9 cellular contexts compared by ENCODE assay signal in the genomic region with DNA sequence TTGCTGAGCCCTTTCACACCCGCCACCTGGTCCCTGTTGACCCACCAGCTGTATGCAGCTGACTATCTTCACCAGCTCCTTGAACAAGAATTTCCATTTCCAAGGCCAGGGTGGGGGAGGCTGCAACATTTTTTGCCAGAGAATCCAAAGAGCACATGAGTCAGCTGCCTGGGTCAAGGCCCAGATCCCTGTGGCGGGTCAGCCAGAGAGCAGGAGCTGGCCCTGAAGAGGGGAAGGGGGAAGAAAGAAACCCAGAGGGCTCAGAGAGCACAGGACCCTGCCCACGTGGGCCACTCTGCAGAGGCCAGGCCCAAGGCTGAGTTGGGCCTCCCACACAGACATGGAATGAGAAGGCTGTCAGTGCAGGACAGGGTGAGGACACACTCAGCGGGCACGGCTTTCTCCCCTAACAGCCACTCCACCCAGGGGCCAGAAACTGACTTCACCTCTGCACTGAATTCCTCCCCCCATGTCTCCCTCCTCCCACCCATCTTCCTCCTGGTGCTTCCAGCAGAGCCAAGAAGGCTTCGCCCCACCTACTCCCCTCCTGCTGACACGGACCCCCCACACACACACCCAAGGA. TPM values are rescaled to one million over a fixed set of nuclear protein-coding genes. Genes with fewer than 3 reads are reported as not detected.
A peak's percentile ranks its signal among the peaks of the same experiment; 100 is the strongest.
DNase-seq lines count a peak whose midpoint lies in the region; ATAC-seq and TF ChIP-seq lines count a peak whose summit lies in the region.
"Had no signal": no experiment of that assay in that cellular context is flagged by ENCODE, and none has a peak within 500 bp of the region (broad histone marks: within the 10 kb centered on the region; RNA-seq: fewer than 3 reads in every experiment).

No MANE protein-coding gene starts in this region.

- H3K27ac ChIP-seq in ascending aorta: peak overlapping the region; percentile 78 to 94

- H3K36me3 ChIP-seq in ascending aorta: no peaks in the 10 kb centered on the region

- H3K9me3 ChIP-seq in ascending aorta: no peaks in the 10 kb centered on the region

- TF ChIP-seq CTCF in ascending aorta (IDR thresholded peaks at IDR 0.05): no peak

- intact Hi-C loops in ascending aorta (cut with DNase I): loop anchor here (2.0 to 5.0 kb wide), 2 partner anchors 16 to 120 kb away; a partner anchor contains a TSS

- peak overlapping the region in 1 of 2 donors; percentile 6 for H3K4me3 ChIP-seq in ascending aorta
- H3K4me3 ChIP-seq in skeletal muscle cell (ENCODE audit: low read depth, low read length): no peak overlapping the region

- DNase-seq in ELR (ENCODE audit: low read depth) (peak; percentile 87), ascending aorta (ENCODE audit: low spot score in 2 of 2) (peak; percentile 80 to 95), hepatic stellate cell (ENCODE audit: low spot score) (peak; percentile 88), skeletal muscle cell (ENCODE audit: low read depth) (peak; percentile 64), SHP77 (lab: John Stamatoyannopoulos, UW) (no peak), NCI-H2029 (lab: John Stamatoyannopoulos, UW) (no peak)
- no peak for DNase-seq in stimulated activated CD4-positive, alpha-beta T cell treated with anti-CD3 and anti-CD28 coated beads, Interleukin-2, amount 100 ng/mL, for 24 hours
- DNase-seq: DND-41 had no signal

- H3K4me1 ChIP-seq in ascending aorta: peaks cover 11 to 25% of the 10 kb centered on the region in 2 donors

- H3K27me3 ChIP-seq in ascending aorta: no peaks in the 10 kb centered on the region

- ATAC-seq in GM19452 (IDR thresholded peaks at IDR 0.05; ENCODE audit: unreplicated experiment): no peak

RNA-seq across cellular contexts. Expression of a gene that starts 28.9 kb away (rescaled TPM):
- total RNA-seq in ascending aorta: 336 TPM

RNA-seq across cellular contexts. Expression of a gene that starts 33.8 kb away (rescaled TPM):
- not detected for total RNA-seq in ascending aorta

RNA-seq across cellular contexts. Expression of a gene that starts 38.7 kb away (rescaled TPM):
- 690 TPM for total RNA-seq in ascending aorta

RNA-seq across cellular contexts. Expression of a gene that starts 42.1 kb away (rescaled TPM):
- total RNA-seq in ascending aorta: not detected

RNA-seq across cellular contexts. Expression of a gene that starts 46.5 kb away (rescaled TPM):
- not detected for total RNA-seq in ascending aorta

Comparison
In these comparisons a context has a peak if more than half of its experiments do, and no peak if none do; other contexts are left out.
1. DNase-seq: peak in ELR (single experiment), ascending aorta (2 of 2), hepatic stellate cell (single experiment) and skeletal muscle cell (single experiment); none in SHP77 (0 of 2), NCI-H2029 (single experiment) and stimulated activated CD4-positive, alpha-beta T cell treated with anti-CD3 and anti-CD28 coated beads, Interleukin-2, amount 100 ng/mL, for 24 hours (0 of 2).